31 cellular contexts compared by ENCODE assay signal in the genomic region with DNA sequence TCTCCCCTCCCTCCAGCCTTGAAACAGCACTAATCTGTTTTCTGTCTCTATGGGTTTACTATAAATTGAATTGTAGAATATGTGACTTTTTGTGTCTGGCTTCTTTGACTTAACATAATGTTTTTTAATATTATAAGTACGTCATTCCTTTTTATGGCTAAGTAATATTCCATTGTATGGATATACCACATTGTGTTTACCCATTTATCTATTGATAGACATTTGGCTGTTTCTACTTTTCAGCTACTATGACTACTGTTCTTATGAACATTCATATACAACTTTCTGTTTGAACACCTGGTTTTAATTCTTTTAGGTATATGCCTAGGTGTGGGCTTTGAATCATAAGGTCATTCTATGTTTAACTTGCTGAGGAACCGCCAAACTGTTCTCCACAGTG.
A peak's percentile ranks its signal among the peaks of the same experiment; 100 is the strongest.
DNase-seq lines count a peak whose midpoint lies in the region; ATAC-seq, FAIRE-seq and TF ChIP-seq lines count a peak whose summit lies in the region.
"Had no signal": no experiment of that assay in that cellular context is flagged by ENCODE, and none has a peak within 500 bp of the region (broad histone marks: within the 10 kb centered on the region; RNA-seq: fewer than 3 reads in every experiment).

No MANE protein-coding gene starts in this region.

- no peak overlapping the region for H4K5ac ChIP-seq in H1 (ENCODE audit: insufficient read length, low read depth, low read length)

- CTCF ChIA-PET in SK-N-SH (lab: Yijun Ruan, JAX) (no interaction called here), H1 (lab: Charles Lee; ENCODE audit: partially characterized antibody) (no interaction called here)

- H3K79me1 ChIP-seq in H1 (ENCODE audit: low read depth, low read length) = no peaks in the 10 kb centered on the region

- no peak overlapping the region for H3K9ac ChIP-seq in SK-N-SH
- H3K9ac ChIP-seq in H1 (replicated peaks in 1 of 4; ENCODE audit: extremely low read depth in 1 of 4, low read depth in 3 of 4, low read length in 3 of 4) = no peak overlapping the region
- H3K9ac ChIP-seq: BLaER1; BLaER1 treated with 17β-estradiol and CSF1 and Interleukin-3, amounts not matched to agents 10 nM and 100 nM had no signal

- no peak for TF ChIP-seq CTCF in SK-N-SH (IDR thresholded peaks at IDR 0.05)
- no peak for TF ChIP-seq CTCF in H1 (IDR thresholded peaks at IDR 0.05; ENCODE audit: control extremely low read depth in 1 of 3, insufficient read depth in 1 of 3, low read depth in 1 of 3, low read length in 3 of 3)

- no peak overlapping the region for H3K56ac ChIP-seq in H1 (replicated peaks; ENCODE audit: insufficient read length, low read depth, low read length)

- no peaks in the 10 kb centered on the region for H3K9me2 ChIP-seq in SK-N-SH

- no peak overlapping the region for H2BK5ac ChIP-seq in H1 (ENCODE audit: low read depth, low read length)

- H3K4me1 ChIP-seq in SK-N-SH (ENCODE audit: control insufficient read depth in 1 of 2, insufficient read depth in 2 of 2, low read depth in 1 of 2, low read length in 1 of 2) = no peaks in the 10 kb centered on the region
- no peaks in the 10 kb centered on the region for H3K4me1 ChIP-seq in H1 (replicated peaks in 1 of 4; ENCODE audit: control insufficient read depth in 3 of 4, insufficient read depth in 4 of 4, low read length in 3 of 4)
- H3K4me1 ChIP-seq: A549; BE2C; BLaER1; BLaER1 treated with 17β-estradiol and CSF1 and Interleukin-3, amounts not matched to agents 10 nM and 100 nM; Caco-2 had no signal

- H3K23me2 ChIP-seq in H1 (ENCODE audit: low read depth, low read length) = no peaks in the 10 kb centered on the region

- no peaks in the 10 kb centered on the region for H3K36me3 ChIP-seq in SK-N-SH (replicated peaks in 1 of 2; ENCODE audit: control insufficient read depth in 1 of 2, insufficient read depth in 2 of 2, low read length in 1 of 2)
- no peaks in the 10 kb centered on the region for H3K36me3 ChIP-seq in H1 (ENCODE audit: control insufficient read depth in 2 of 4, insufficient read depth in 4 of 4, low read length in 3 of 4)
- H3K36me3 ChIP-seq: BE2C; BLaER1; BLaER1 treated with 17β-estradiol and CSF1 and Interleukin-3, amounts not matched to agents 10 nM and 100 nM had no signal

- POLR2A ChIA-PET in SK-N-SH (lab: Yijun Ruan, JAX) (no interaction called here), H1 (lab: Charles Lee; ENCODE audit: partially characterized antibody) (no interaction called here)

- no peak overlapping the region for H2AK5ac ChIP-seq in H1 (ENCODE audit: low read depth, low read length)

- H3K4me2 ChIP-seq in SK-N-SH (no peak overlapping the region), H1 (ENCODE audit: insufficient read depth in 1 of 2, low read depth in 2 of 2, low read length in 2 of 2) (no peak overlapping the region)
- H3K4me2 ChIP-seq: A549; BLaER1; BLaER1 treated with 17β-estradiol and CSF1 and Interleukin-3, amounts not matched to agents 10 nM and 100 nM had no signal

- no peak overlapping the region for H2BK15ac ChIP-seq in H1 (ENCODE audit: low read length)

- peaks cover 17% of the 10 kb centered on the region; the same call in 1 of the 2 replicates for H3K9me3 ChIP-seq in SK-N-SH
- H3K9me3 ChIP-seq in H1 (ENCODE audit: insufficient read depth in 2 of 2, low read depth in 1 of 2, low read length in 1 of 2) = peaks cover 7 to 9% of the 10 kb centered on the region in 2 experiments; a peak in 2 of 4 replicates
- H3K9me3 ChIP-seq: BE2C had no signal

- no peaks in the 10 kb centered on the region for H3F3A ChIP-seq in SK-N-SH (replicated peaks; ENCODE audit: insufficient read depth)

- H3K4me3 ChIP-seq in SK-N-SH (ENCODE audit: low read depth in 2 of 2, low read length in 1 of 2) (no peak overlapping the region), H1 (ENCODE audit: extremely low read depth in 1 of 4, insufficient read depth in 2 of 4, low read depth in 3 of 4, low read length in 4 of 4) (no peak overlapping the region)
- H3K4me3 ChIP-seq: A549; BLaER1; BLaER1 treated with 17β-estradiol and CSF1 and Interleukin-3, amounts not matched to agents 10 nM and 100 nM had no signal

- H3K27me3 ChIP-seq in SK-N-SH (ENCODE audit: insufficient read depth) (no peaks in the 10 kb centered on the region), H1 (replicated peaks in 1 of 4; ENCODE audit: control insufficient read depth in 3 of 4, extremely low read depth in 1 of 4, insufficient read depth in 3 of 4, low read length in 3 of 4) (no peaks in the 10 kb centered on the region)
- H3K27me3 ChIP-seq: BE2C; BLaER1; BLaER1 treated with 17β-estradiol and CSF1 and Interleukin-3, amounts not matched to agents 10 nM and 100 nM had no signal

- no peak overlapping the region for H3K27ac ChIP-seq in SK-N-SH (ENCODE audit: low read depth in 2 of 2, low read length in 1 of 2)
- H3K27ac ChIP-seq in H1 (ENCODE audit: low read depth, low read length) = no peak overlapping the region
- H3K27ac ChIP-seq: 22Rv1; A549; BLaER1; BLaER1 treated with 17β-estradiol and CSF1 and Interleukin-3, amounts not matched to agents 10 nM and 100 nM; C4-2B had no signal

- H3K23ac ChIP-seq in H1 (ENCODE audit: insufficient read length) = no peak overlapping the region

- TF ChIP-seq RAD21 in SK-N-SH (IDR thresholded peaks at IDR 0.05; ENCODE audit: low read length) (no peak), H1 (IDR thresholded peaks at IDR 0.05 in 1 of 2, conservative IDR thresholded peaks at IDR 0.05 in 1 of 2; ENCODE audit: low read depth in 2 of 2, low read length in 2 of 2) (no peak)

- no peak overlapping the region for H2BK120ac ChIP-seq in H1 (replicated peaks; ENCODE audit: low read depth, low read length)

- H3K79me2 ChIP-seq in SK-N-SH (ENCODE audit: insufficient read depth) (no peaks in the 10 kb centered on the region), H1 (ENCODE audit: control insufficient read depth in 1 of 2, insufficient read depth in 2 of 2, low read length in 2 of 2) (no peaks in the 10 kb centered on the region)

- H3K4ac ChIP-seq in H1 (replicated peaks; ENCODE audit: insufficient read length, low read depth, low read length) = no peak overlapping the region

- no peak overlapping the region for H4K8ac ChIP-seq in H1 (ENCODE audit: extremely low read depth, insufficient read depth, low read length)

- ATAC-seq in SK-N-SH treated with all-trans-retinoic acid at 6 μM for 48 hours = no peak
- ATAC-seq: A549; CD8-positive, alpha-beta T cell had no signal

- H4K20me1 ChIP-seq in SK-N-SH (ENCODE audit: insufficient read depth) (no peaks in the 10 kb centered on the region), H1 (replicated peaks in 1 of 2; ENCODE audit: control insufficient read depth in 1 of 2, insufficient read depth in 2 of 2, low read length in 2 of 2) (no peaks in the 10 kb centered on the region)
- H4K20me1 ChIP-seq: BLaER1; BLaER1 treated with 17β-estradiol and CSF1 and Interleukin-3, amounts not matched to agents 10 nM and 100 nM had no signal

- WGBS in SK-N-SH (ENCODE audit: low lambda C conversion rate) = 6% methylated on average over 2 of the region's 2 CpGs
- 98% methylated on average over 2 of the region's 2 CpGs; no CpG with 5 or more reads in 1 of the 2 experiments for WGBS in H1 (ENCODE audit: extremely low coverage in 1 of 2, insufficient coverage in 1 of 2, insufficient read length in 1 of 2, insufficient replicate concordance in 2 of 2, low coverage in 1 of 2, low lambda C conversion rate in 2 of 2, missing lambda C conversion rate in 1 of 2), 2 experiments

- H2AFZ ChIP-seq in SK-N-SH (ENCODE audit: low read depth) (no peak overlapping the region), H1 (ENCODE audit: low read length) (no peak overlapping the region)

- TF ChIP-seq POLR2A in H1 (IDR thresholded peaks at IDR 0.05; ENCODE audit: control extremely low read depth in 1 of 2, low read depth in 2 of 2, low read length in 2 of 2) = no peak

- H2BK12ac ChIP-seq in H1 (ENCODE audit: low read depth, low read length) = no peak overlapping the region

- no peak overlapping the region for H3K18ac ChIP-seq in H1 (ENCODE audit: extremely low read depth, low read length)

- H3K14ac ChIP-seq in H1 (ENCODE audit: insufficient read length) = no peak overlapping the region

- no peak for DNase-seq in SK-N-SH
- DNase-seq in H1 (ENCODE audit: low read depth in 1 of 2, low spot score in 2 of 2) = no peak
- DNase-seq in stimulated activated CD4-positive, alpha-beta T cell treated with anti-CD3 and anti-CD28 coated beads, Interleukin-2, amount 100 ng/mL, for 24 hours = no peak
- DNase-seq: 8988T; ACHN; AML-193; BE2C; C1 segment of cervical spinal cord; Caco-2; Calu3; CD4-positive, alpha-beta memory T cell; CD4-positive, alpha-beta T cell; CD4-positive, CD25-positive, alpha-beta regulatory T cell; CD8-positive, alpha-beta memory T cell; CD8-positive, alpha-beta T cell; COR-L47; DMS 273 treated with DMSO at 0.1 percent for 48 hours; DMS153; DMS53; DMS79; DMS79 treated with DMSO at 0.1 percent for 48 hours; DND-41; EL had no signal

- no peak for FAIRE-seq in H1 (lab: Jason Lieb, UNC)
- FAIRE-seq: A204.1, A549, D721Med had no signal

- no peak overlapping the region for H2BK20ac ChIP-seq in H1 (ENCODE audit: low read length)

- TF ChIP-seq EP300 in SK-N-SH (IDR thresholded peaks at IDR 0.05; ENCODE audit: borderline replicate concordance in 1 of 2, low read depth in 1 of 2, low read length in 1 of 2) = no peak
- TF ChIP-seq EP300 in H1 (IDR thresholded peaks at IDR 0.05; ENCODE audit: borderline replicate concordance in 1 of 2, low read depth in 2 of 2, low read length in 2 of 2) = no peak

- H4K91ac ChIP-seq in H1 (replicated peaks; ENCODE audit: insufficient read length, low read length) = no peak overlapping the region

TF ChIP-seq in SK-N-SH treated with all-trans-retinoic acid at 6 μM for 48 hours, 23 proteins besides CTCF, POLR2A, EP300 and RAD21:
- TF ChIP-seq ZNF8 (CRISPR knock-in tag; IDR thresholded peaks at IDR 0.05) (peak; percentile 91), PPARA (CRISPR knock-in tag; IDR thresholded peaks at IDR 0.05; ENCODE audit: borderline replicate concordance) (no peak)

TF ChIP-seq in H1, 55 proteins besides CTCF, POLR2A, EP300 and RAD21:
- TF ChIP-seq HDAC2 (IDR thresholded peaks at IDR 0.05; ENCODE audit: borderline replicate concordance in 1 of 2, low read depth in 2 of 2, low read length in 2 of 2) = peak in 1 of 2 experiments; percentile 32; a peak in 1 of 4 replicates
- no peak for TF ChIP-seq TBP (IDR thresholded peaks at IDR 0.05; ENCODE audit: low read depth, low read length)
- TF ChIP-seq KDM1A (IDR thresholded peaks at IDR 0.05; ENCODE audit: borderline replicate concordance, low read length) = 0 out of 2 replicates have a peak, but pooled peaks have one; percentile 47
